ENCODE assay signal across 7 cellular contexts in the genomic region with DNA sequence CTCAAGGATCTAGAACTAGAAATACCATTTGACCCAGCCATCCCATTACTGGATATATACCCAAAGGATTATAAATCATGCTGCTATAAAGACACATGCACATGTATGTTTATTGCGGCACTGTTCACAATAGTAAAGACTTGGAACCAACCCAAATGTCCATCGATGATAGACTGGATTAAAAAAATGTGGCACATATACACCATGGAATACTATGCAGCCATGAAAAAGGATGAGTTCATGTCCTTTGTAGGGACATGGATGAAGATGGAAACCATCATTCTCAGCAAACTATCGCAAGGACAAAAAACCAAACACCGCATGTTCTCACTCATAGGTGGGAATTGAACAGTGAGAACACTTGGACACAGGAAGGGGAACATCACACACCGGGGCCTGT.
DNase-seq lines count a peak whose midpoint lies in the region; ATAC-seq, FAIRE-seq and TF ChIP-seq lines count a peak whose summit lies in the region.
"Not testable (repeated sequence)": the region's sequence is repeated elsewhere in the genome, so short reads cannot be mapped to it uniquely, and the experiment has no call there.

No MANE protein-coding gene starts in this region.

- not testable (repeated sequence) for H3K9me3 Mint-ChIP-seq in glutamatergic neuron (ENCODE audit: unreplicated experiment)

- not testable (repeated sequence) for DNase-seq in K562 (ENCODE audit: extremely low read depth in 1 of 4, low spot score in 3 of 4); epithelial cell of prostate (ENCODE audit: low read depth, low spot score); glutamatergic neuron; HepG2 (ENCODE audit: low spot score)

- BruUV-seq in K562 (replicated peaks; lab: Mats Ljungman, UMichigan); HepG2 (replicated peaks; lab: Mats Ljungman, UMichigan): not testable (repeated sequence)

- H3K36me3 Mint-ChIP-seq in glutamatergic neuron (ENCODE audit: unreplicated experiment), result not testable (repeated sequence)

- H3K27me3 ChIP-seq in K562 (ENCODE audit: control insufficient read depth in 2 of 2, insufficient read depth in 2 of 2, low read length in 2 of 2); HepG2 (ENCODE audit: control insufficient read depth in 1 of 2, insufficient read depth in 2 of 2, low read length in 2 of 2): not testable (repeated sequence)

- H3K9me3 ChIP-seq in HEK293 (ENCODE audit: control insufficient read depth, insufficient read depth, low read depth, low read length); K562 (replicated peaks; ENCODE audit: control insufficient read depth, insufficient read depth, low read depth, low read length); HepG2 (ENCODE audit: low read length): not testable (repeated sequence)

- WGBS in K562 (ENCODE audit: insufficient coverage, low coverage, missing lambda C conversion rate), result 23% methylated on average over 3 of the region's 5 CpGs
- 83% methylated on average over 5 of the region's 5 CpGs for WGBS in HepG2 (ENCODE audit: low lambda C conversion rate)

- H3K4me3 ChIP-seq in HEK293 (ENCODE audit: low read depth, low read length); K562; HepG2 (replicated peaks in 1 of 3; ENCODE audit: insufficient read depth in 1 of 3, low read depth in 2 of 3, low read length in 3 of 3): not testable (repeated sequence)

- in situ Hi-C loops in K562 (cut with MboI); HepG2 (cut with HindIII; ENCODE audit: extremely low pct_ligation_motif_present, low pct_unique_long_range_greater_than_20kb): not testable (repeated sequence)

- TF ChIP-seq EP300 in K562 (IDR thresholded peaks at IDR 0.05; ENCODE audit: low read length); HepG2 (IDR thresholded peaks at IDR 0.05; ENCODE audit: low read depth in 2 of 2, low read length in 2 of 2); HepG2 (CRISPR knock-in tag; IDR thresholded peaks at IDR 0.05; ENCODE audit: borderline replicate concordance): not testable (repeated sequence)

- ATAC-seq in SK-N-SH treated with all-trans-retinoic acid at 6 μM for 48 hours, K562, HepG2: not testable (repeated sequence)

- not testable (repeated sequence) for H3K27ac ChIP-seq in HEK293 (ENCODE audit: extremely low read depth, low read depth, low read length); K562 (ENCODE audit: extremely low read depth, low read depth, low read length); HepG2 (ENCODE audit: extremely low read length, insufficient read depth, low read length)
- H3K27ac ChIP-seq in VCaP (peak overlapping the region; percentile 90), epithelial cell of prostate (peak overlapping the region; percentile 88)

- FAIRE-seq in K562 (lab: Jason Lieb, UNC); HepG2 (lab: Jason Lieb, UNC): not testable (repeated sequence)

- intact Hi-C loops in K562 (cut with micrococcal nuclease); HepG2 (cut with micrococcal nuclease; ENCODE audit: unreplicated experiment): not testable (repeated sequence)

- H3K27ac Mint-ChIP-seq in glutamatergic neuron (ENCODE audit: unreplicated experiment), result peak overlapping the region; percentile 22

- H3K4me1 Mint-ChIP-seq in glutamatergic neuron (ENCODE audit: low read depth, unreplicated experiment), result not testable (repeated sequence)

- H3K27me3 Mint-ChIP-seq in glutamatergic neuron (ENCODE audit: unreplicated experiment), result not testable (repeated sequence)

- not testable (repeated sequence) for H3K4me1 ChIP-seq in HEK293 (ENCODE audit: control insufficient read depth, insufficient read depth, low read length); K562 (replicated peaks in 1 of 2; ENCODE audit: control insufficient read depth in 2 of 2, insufficient read depth in 2 of 2, low read length in 2 of 2)
- peaks cover 59% of the 10 kb centered on the region for H3K4me1 ChIP-seq in HepG2 (ENCODE audit: insufficient read depth, low read length)

- not testable (repeated sequence) for H3K4me3 Mint-ChIP-seq in glutamatergic neuron (ENCODE audit: unreplicated experiment)

- not testable (repeated sequence) for H3K36me3 ChIP-seq in HEK293 (ENCODE audit: control insufficient read depth in 2 of 2, insufficient read depth in 1 of 2, low read length in 2 of 2); K562 (ENCODE audit: control insufficient read depth, insufficient read depth, low read length); HepG2 (replicated peaks in 1 of 2; ENCODE audit: control insufficient read depth in 1 of 2, insufficient read depth in 2 of 2, low read length in 2 of 2)

- H3K9ac ChIP-seq in K562 (ENCODE audit: insufficient read depth in 1 of 2, low read depth in 2 of 2, low read length in 2 of 2); HepG2 (ENCODE audit: insufficient read depth, low read depth, low read length): not testable (repeated sequence)

- not testable (repeated sequence) for H3K79me2 ChIP-seq in K562 (ENCODE audit: control insufficient read depth, insufficient read depth, low read length); HepG2 (ENCODE audit: insufficient read depth, low read length)

- H3K4me2 ChIP-seq in K562 (ENCODE audit: insufficient read depth, low read length); HepG2 (ENCODE audit: low read depth, low read length): not testable (repeated sequence)

- TF ChIP-seq RAD21 in K562 (CRISPR knock-in tag; conservative IDR thresholded peaks at IDR 0.05 in 1 of 2, IDR thresholded peaks at IDR 0.05 in 1 of 2); HepG2 (CRISPR knock-in tag; IDR thresholded peaks at IDR 0.05): not testable (repeated sequence)

- H3K9me1 ChIP-seq in K562 (ENCODE audit: control insufficient read depth, insufficient read depth, low read length), result not testable (repeated sequence)

- not testable (repeated sequence) for H2AFZ ChIP-seq in K562 (ENCODE audit: low read depth, low read length); HepG2 (ENCODE audit: low read length)

- not testable (repeated sequence) for TF ChIP-seq POLR2A in K562 (conservative IDR thresholded peaks at IDR 0.05); HepG2 (IDR thresholded peaks at IDR 0.05; ENCODE audit: insufficient read depth in 1 of 2, low read depth in 2 of 2, low read length in 2 of 2)

- CTCF ChIA-PET in HEK293 (lab: Yijun Ruan, JAX); K562 (lab: Yijun Ruan, JAX; ENCODE audit: low intra/inter-chr PET ratio); HepG2 (lab: Yijun Ruan, JAX; ENCODE audit: low intra/inter-chr PET ratio, low total read pairs): not testable (repeated sequence)

- TF ChIP-seq CTCF in HEK293 (tag by site-specific recombination; IDR thresholded peaks at IDR 0.05); VCaP (conservative IDR thresholded peaks at IDR 0.05); K562 (IDR thresholded peaks at IDR 0.05 in 2 of 3, conservative IDR thresholded peaks at IDR 0.05 in 1 of 3; ENCODE audit: insufficient read depth in 2 of 3, low read depth in 1 of 3, low read length in 3 of 3); glutamatergic neuron (IDR thresholded peaks at IDR 0.05; ENCODE audit: partially characterized antibody, unreplicated experiment); HepG2 (CRISPR knock-in tag; IDR thresholded peaks at IDR 0.05): not testable (repeated sequence)

- POLR2A ChIA-PET in HEK293 (lab: Yijun Ruan, JAX); HepG2 (lab: Yijun Ruan, JAX): not testable (repeated sequence)
- POLR2A ChIA-PET in K562 (lab: Yijun Ruan, JAX), result interaction anchor here (0.9 to 1.7 kb wide), 3 partner anchors 9 to 14 kb away, joined by 3 to 8 read pairs (median 5); no protein-coding TSS in a partner anchor

- H4K20me1 ChIP-seq in K562 (replicated peaks; ENCODE audit: control insufficient read depth, insufficient read depth, low read length); HepG2 (ENCODE audit: insufficient read depth, low read length): not testable (repeated sequence)

TF ChIP-seq in HEK293, 187 proteins besides CTCF, POLR2A, EP300 and RAD21:
- TF ChIP-seq ZNF146 (tag by site-specific recombination; IDR thresholded peaks at IDR 0.05), result peak; percentile 98
- TF ChIP-seq, protein P1, sequence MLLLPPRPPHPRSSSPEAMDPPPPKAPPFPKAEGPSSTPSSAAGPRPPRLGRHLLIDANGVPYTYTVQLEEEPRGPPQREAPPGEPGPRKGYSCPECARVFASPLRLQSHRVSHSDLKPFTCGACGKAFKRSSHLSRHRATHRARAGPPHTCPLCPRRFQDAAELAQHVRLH (tag by site-specific recombination; IDR thresholded peaks at IDR 0.05), result 0 out of 2 replicates have a peak, but pooled peaks have one; percentile 41

TF ChIP-seq in SK-N-SH treated with all-trans-retinoic acid at 6 μM for 48 hours, 23 proteins besides CTCF, POLR2A, EP300 and RAD21:
- TF ChIP-seq ZNF8 (CRISPR knock-in tag; IDR thresholded peaks at IDR 0.05), result 0 out of 2 replicates have a peak, but pooled peaks have one; percentile 39

TF ChIP-seq in K562, 482 proteins besides CTCF, POLR2A, EP300 and RAD21:
- TF ChIP-seq BCOR (IDR thresholded peaks at IDR 0.05) (peak; percentile 90), RBM25 (IDR thresholded peaks at IDR 0.05; ENCODE audit: low read depth, low read length, severe bottlenecking) (peak; percentile 28), KDM1A (IDR thresholded peaks at IDR 0.05) (peak; percentile 43 to 46; a peak in 2 of 4 replicates), ZNF146 (CRISPR knock-in tag; IDR thresholded peaks at IDR 0.05; ENCODE audit: unreplicated experiment) (peak; percentile 72), SMARCA5 (IDR thresholded peaks at IDR 0.05) (peak; percentile 79; the same call in 1 of the 2 replicates), HDAC2 (IDR thresholded peaks at IDR 0.05) (0 out of 2 replicates have a peak, but pooled peaks have one; percentile 66)

TF ChIP-seq in HepG2, 621 proteins besides CTCF, POLR2A, EP300 and RAD21:
- TF ChIP-seq TBX3 (IDR thresholded peaks at IDR 0.05; ENCODE audit: borderline replicate concordance) (0 out of 2 replicates have a peak, but pooled peaks have one; percentile 12), ATF7-NPFF (CRISPR knock-in tag; IDR thresholded peaks at IDR 0.05; ENCODE audit: low read depth) (0 out of 2 replicates have a peak, but pooled peaks have one; percentile 7)
TF ChIP-seq in HepG2: peak in this region for 2; not testable (repeated sequence) for 619.
